ENCODE assay signal across 8 cellular contexts in genomic region chr18:3448845-3449701, GRCh38. TPM values are rescaled to one million over a fixed set of nuclear protein-coding genes. Genes with fewer than 3 reads are reported as not detected.
DNase-seq lines count a peak whose midpoint lies in the region; ATAC-seq and TF ChIP-seq lines count a peak whose summit lies in the region.

No MANE protein-coding gene starts in this region.

- no peaks in the 10 kb centered on the region for H3K36me3 ChIP-seq in CD4-positive, alpha-beta memory T cell (ENCODE audit: insufficient read depth, low read length)
- H3K36me3 ChIP-seq in suprapubic skin = no peaks in the 10 kb centered on the region

- TF ChIP-seq EP300 in suprapubic skin (IDR thresholded peaks at IDR 0.05) = no peak

- peak overlapping the region; percentile 53 to 84 for H3K4me3 ChIP-seq in CD4-positive, alpha-beta memory T cell (ENCODE audit: low read length in 2 of 2)
- H3K4me3 ChIP-seq in foreskin fibroblast (ENCODE audit: low read depth in 1 of 2, low read length in 2 of 2) = peak overlapping the region; percentile 90 to 91
- H3K4me3 ChIP-seq in suprapubic skin = peak overlapping the region; percentile 90

- H3K36me3 Mint-ChIP-seq in CD4-positive, alpha-beta memory T cell = peaks cover 0 to 36% of the 10 kb centered on the region in 2 donors

- H3K27me3 ChIP-seq in CD4-positive, alpha-beta memory T cell (ENCODE audit: insufficient read depth, low read length) = no peaks in the 10 kb centered on the region
- H3K27me3 ChIP-seq in suprapubic skin = no peaks in the 10 kb centered on the region

- peaks cover 0 to 6% of the 10 kb centered on the region in 2 donors for H3K27me3 Mint-ChIP-seq in CD4-positive, alpha-beta memory T cell

- H3K4me1 ChIP-seq in CD4-positive, alpha-beta memory T cell (ENCODE audit: insufficient read depth, low read length) = peaks cover 31% of the 10 kb centered on the region
- peaks cover 34% of the 10 kb centered on the region for H3K4me1 ChIP-seq in suprapubic skin

- peak; percentile 47 for ATAC-seq in GM19438 (IDR thresholded peaks at IDR 0.05; ENCODE audit: low read depth, unreplicated experiment)

- peak overlapping the region; percentile 93 to 98 (median 96) for H3K4me3 Mint-ChIP-seq in CD4-positive, alpha-beta memory T cell

- no peak for TF ChIP-seq CTCF in foreskin fibroblast (IDR thresholded peaks at IDR 0.05; ENCODE audit: low read depth, low read length)
- TF ChIP-seq CTCF in suprapubic skin (IDR thresholded peaks at IDR 0.05) = no peak

- peaks cover 0 to 2% (median 0%) of the 10 kb centered on the region in 8 donors for H3K9me3 Mint-ChIP-seq in CD4-positive, alpha-beta memory T cell

- under 1% methylated on average over 32 of the region's 57 CpGs for WGBS in suprapubic skin

- intact Hi-C loops in CD4-positive, alpha-beta memory T cell (cut with micrococcal nuclease) = loop anchor here (1.0 to 10.0 kb wide), 10 partner anchors 9 to 1848 kb away; partner anchors contain the start of genes LPIN2, MYL12B and SMCHD1

- peak; percentile 51 to 84 for TF ChIP-seq POLR2A in suprapubic skin (IDR thresholded peaks at IDR 0.05)

- H3K27ac Mint-ChIP-seq in CD4-positive, alpha-beta memory T cell = peak overlapping the region; percentile 99 to 100 (median 100)

- H3K4me1 Mint-ChIP-seq in CD4-positive, alpha-beta memory T cell = peaks cover 14 to 61% (median 29%) of the 10 kb centered on the region in 4 donors

- POLR2A ChIA-PET in CD4-positive, alpha-beta memory T cell (lab: Charles Lee; ENCODE audit: partially characterized antibody) = interaction anchor here (0.6 to 9.7 kb wide), 30 partner anchors 10 to 1846 kb away, joined by 3 to 164 read pairs (median 4); partner anchors contain the start of genes LPIN2, MYL12A and MYL12B

- H3K27ac ChIP-seq in CD4-positive, alpha-beta memory T cell (ENCODE audit: low read depth, low read length) = peak overlapping the region; percentile 94
- peak overlapping the region; percentile 100 for H3K27ac ChIP-seq in suprapubic skin

- no peaks in the 10 kb centered on the region for H3K9me3 ChIP-seq in CD4-positive, alpha-beta memory T cell (ENCODE audit: control insufficient read depth in 1 of 2, low read length in 2 of 2)
- H3K9me3 ChIP-seq in suprapubic skin = no peaks in the 10 kb centered on the region

- DNase-seq in CD4-positive, alpha-beta memory T cell = peak; percentile 83 to 93 (median 90)
- peak; percentile 81 for DNase-seq in HK-2 (ENCODE audit: unreplicated experiment)
- DNase-seq in SHP77 (lab: John Stamatoyannopoulos, UW) = peak; percentile 64 to 65
- DNase-seq in activated effector memory CD4-positive, alpha-beta T cell treated with anti-CD3 and anti-CD28 coated beads, Interleukin-2, amount 50 U/mL, for 16 hours = peak; percentile 91
- peak; percentile 96 to 98 for DNase-seq in foreskin fibroblast
- DNase-seq in nucleus accumbens (lab: John Stamatoyannopoulos, UW) = peak in 53 of 56 donors; percentile 18 to 85 (median 66)
- peak; percentile 97 to 98 for DNase-seq in suprapubic skin (ENCODE audit: low spot score in 2 of 2)

- CTCF ChIA-PET in CD4-positive, alpha-beta memory T cell (lab: Charles Lee; ENCODE audit: partially characterized antibody) = interaction anchor here (2.8 to 3.8 kb wide), 3 partner anchors 136 to 152 kb away, joined by 12 to 29 read pairs (median 20); no protein-coding TSS in a partner anchor

RNA-seq across cellular contexts. Expression of gene TGIF1, which starts 0.9 kb away (rescaled TPM):
- 10 to 100 TPM; 90.0 to 95.1 TPM for total RNA-seq in CD4-positive, alpha-beta memory T cell
- 10 to 100 TPM; 69.6 to 85.8 TPM for polyA plus RNA-seq in CD4-positive, alpha-beta memory T cell
- total RNA-seq in suprapubic skin = 100 to 1,000 TPM in 2 of 4 donors, 10 to 100 TPM in 2; 89.4 to 122 (median 108) TPM

Comparison
In these comparisons a context has a peak if more than half of its experiments do, and no peak if none do; other contexts are left out.
1. Peak in every context shown above with its lines: DNase-seq, ATAC-seq, H3K4me3 ChIP-seq and H3K27ac ChIP-seq.